In the genomic region with DNA sequence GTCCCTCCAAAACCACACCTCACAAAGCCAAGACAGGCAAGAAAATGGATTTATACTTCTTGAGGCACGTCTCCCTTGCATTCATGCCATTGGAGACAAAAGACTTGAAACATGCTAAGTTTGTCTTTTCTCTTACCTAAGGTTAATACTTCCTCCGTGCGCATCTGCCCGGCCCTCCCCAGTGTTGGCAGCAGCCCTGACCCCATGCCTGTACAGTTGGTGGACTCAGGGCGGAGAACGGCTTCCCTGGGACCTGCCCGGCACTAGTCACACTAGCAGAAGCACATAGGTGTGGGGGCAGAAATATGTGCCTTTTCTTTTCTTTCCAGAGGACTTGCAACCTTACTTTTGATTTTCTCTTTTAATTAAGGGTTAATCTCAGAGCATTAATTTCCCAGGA, we compare ENCODE assay signal across 27 cellular contexts.
"Had no signal": no experiment of that assay in that cellular context is flagged by ENCODE, and none has a peak within 500 bp of the region (broad histone marks: within the 10 kb centered on the region; RNA-seq: fewer than 3 reads in every experiment).

No MANE protein-coding gene starts in this region.

- ATAC-seq: stimulated activated effector memory CD8-positive, alpha-beta T cell treated with anti-CD3 and anti-CD28 coated beads, Interleukin-12 subunit alpha, Interleukin-12 subunit beta, amount 100 ng/mL, for 72 hours; stimulated activated memory B cell treated with anti-CD40 and anti-IgM and Interleukin-4, amounts not matched to agents 10 μg/mL and 1 μg/mL and 100 μg/mL, for 72 hours; stimulated activated naive B cell treated with anti-CD40 and anti-IgM and Interleukin-4, amounts not matched to agents 10 μg/mL and 1 μg/mL and 100 μg/mL, for 72 hours; stimulated activated naive CD8-positive, alpha-beta T cell treated with anti-CD3 and anti-CD28 coated beads, Interleukin-15, amount 100 ng/mL, for 72 hours; stimulated activated naive CD8-positive, alpha-beta T cell treated with anti-CD3 and anti-CD28 coated beads, Interleukin-15, Interleukin-2, amounts not matched to agents 100 U/mL and 50 U/mL, for 24 hours; upper lobe of right lung had no signal

- H3K36me3 ChIP-seq: stomach, suprapubic skin, thoracic aorta, thyroid gland, tibial artery, tibial nerve, transverse colon, upper lobe of left lung, upper lobe of right lung, uterus, vagina had no signal

- H3K27ac Mint-ChIP-seq: stimulated activated effector memory CD8-positive, alpha-beta T cell treated with anti-CD3 and anti-CD28 coated beads, Interleukin-12 subunit alpha, Interleukin-12 subunit beta, amount 100 ng/mL, for 72 hours; stimulated activated memory B cell treated with anti-CD40 and anti-IgM and Interleukin-4, amounts not matched to agents 10 μg/mL and 1 μg/mL and 100 μg/mL, for 72 hours; stimulated activated naive B cell treated with anti-CD40 and anti-IgM and Interleukin-4, amounts not matched to agents 10 μg/mL and 1 μg/mL and 100 μg/mL, for 72 hours; stimulated activated naive CD8-positive, alpha-beta T cell treated with anti-CD3 and anti-CD28 coated beads, Interleukin-15, amount 100 ng/mL, for 72 hours; stimulated activated naive CD8-positive, alpha-beta T cell treated with anti-CD3 and anti-CD28 coated beads, Interleukin-15, Interleukin-2, amounts not matched to agents 100 ng/mL and 50 ng/mL, for 24 hours; type B pancreatic cell had no signal

- H3K36me3 Mint-ChIP-seq: stimulated activated effector memory CD8-positive, alpha-beta T cell treated with anti-CD3 and anti-CD28 coated beads, Interleukin-12 subunit alpha, Interleukin-12 subunit beta, amount 100 ng/mL, for 72 hours; stimulated activated memory B cell treated with anti-CD40 and anti-IgM and Interleukin-4, amounts not matched to agents 10 μg/mL and 1 μg/mL and 100 μg/mL, for 72 hours; type B pancreatic cell had no signal

- H3K4me1 ChIP-seq: stomach, testis, thyroid gland, tibial artery, tibial nerve, transverse colon, upper lobe of right lung, uterus, vagina had no signal

- H3K4me3 ChIP-seq: stomach, suprapubic skin, testis, thoracic aorta, thyroid gland, tibial artery, tibial nerve, transverse colon, upper lobe of left lung, upper lobe of right lung, uterus, vagina had no signal

- H3K27ac ChIP-seq: stomach, suprapubic skin, testis, thoracic aorta, thyroid gland, tibial artery, tibial nerve, transverse colon, upper lobe of left lung, upper lobe of right lung, uterus, vagina had no signal

- H3K4me3 Mint-ChIP-seq: stimulated activated effector memory CD8-positive, alpha-beta T cell treated with anti-CD3 and anti-CD28 coated beads, Interleukin-12 subunit alpha, Interleukin-12 subunit beta, amount 100 ng/mL, for 72 hours; stimulated activated memory B cell treated with anti-CD40 and anti-IgM and Interleukin-4, amounts not matched to agents 10 μg/mL and 1 μg/mL and 100 μg/mL, for 72 hours; stimulated activated naive B cell treated with anti-CD40 and anti-IgM and Interleukin-4, amounts not matched to agents 10 μg/mL and 1 μg/mL and 100 μg/mL, for 72 hours; stimulated activated naive CD8-positive, alpha-beta T cell treated with anti-CD3 and anti-CD28 coated beads, Interleukin-15, amount 100 ng/mL, for 72 hours; stimulated activated naive CD8-positive, alpha-beta T cell treated with anti-CD3 and anti-CD28 coated beads, Interleukin-15, Interleukin-2, amounts not matched to agents 100 ng/mL and 50 ng/mL, for 24 hours; type B pancreatic cell had no signal

- H3K27me3 ChIP-seq: stomach, suprapubic skin, testis, thyroid gland, upper lobe of left lung, upper lobe of right lung, vagina had no signal

- H3K9me3 Mint-ChIP-seq: stimulated activated memory B cell treated with anti-CD40 and anti-IgM and Interleukin-4, amounts not matched to agents 10 μg/mL and 1 μg/mL and 100 μg/mL, for 72 hours; stimulated activated naive B cell treated with anti-CD40 and anti-IgM and Interleukin-4, amounts not matched to agents 10 μg/mL and 1 μg/mL and 100 μg/mL, for 72 hours; stimulated activated naive CD8-positive, alpha-beta T cell treated with anti-CD3 and anti-CD28 coated beads, Interleukin-15, Interleukin-2, amounts not matched to agents 100 ng/mL and 50 ng/mL, for 24 hours; type B pancreatic cell had no signal

- DNase-seq: stimulated activated CD4-positive, alpha-beta T cell treated with anti-CD3 and anti-CD28 coated beads, Interleukin-2, amount 100 ng/mL, for 48 hours; stimulated activated CD4-positive, alpha-beta T cell treated with anti-CD3 and anti-CD28 coated beads, Interleukin-4, amount 100 ng/mL, for 1 hour; stimulated activated CD4-positive, alpha-beta T cell treated with anti-CD3 and anti-CD28 coated beads, Interleukin-4, amount 100 ng/mL, for 24 hours; stimulated activated CD4-positive, alpha-beta T cell treated with anti-CD3 and anti-CD28 coated beads, Interleukin-4, amount 100 ng/mL, for 4 hours; stimulated activated CD8-positive, alpha-beta memory T cell treated with anti-CD3 and anti-CD28 coated beads, Interleukin-4, amount 100 ng/mL, for 48 hours; stimulated activated naive B cell treated with anti-CD40 and anti-IgM and Interleukin-4, amounts not matched to agents 10 μg/mL and 1 μg/mL and 100 μg/mL, for 72 hours; stimulated activated naive CD4-positive, alpha-beta T cell; stimulated activated naive CD4-positive, alpha-beta T cell treated with Interleukin-2 at 50 U/mL for 16 hours; stimulated activated naive CD8-positive, alpha-beta T cell treated with anti-CD3 and anti-CD28 coated beads, Interleukin-15, amount 100 ng/mL, for 72 hours; stimulated activated naive CD8-positive, alpha-beta T cell treated with anti-CD3 and anti-CD28 coated beads, Interleukin-15, Interleukin-2, amounts not matched to agents 100 U/mL and 50 U/mL, for 24 hours; stomach; substantia nigra; testis; thyroid gland; tibial artery; transverse colon; upper lobe of right lung; uterus had no signal

- H3K9me3 ChIP-seq: stomach, suprapubic skin, testis, thoracic aorta, thyroid gland, tibial artery, tibial nerve, transverse colon, upper lobe of left lung, upper lobe of right lung, uterus, vagina had no signal
